2 cellular contexts compared by ENCODE assay signal in the genomic region with DNA sequence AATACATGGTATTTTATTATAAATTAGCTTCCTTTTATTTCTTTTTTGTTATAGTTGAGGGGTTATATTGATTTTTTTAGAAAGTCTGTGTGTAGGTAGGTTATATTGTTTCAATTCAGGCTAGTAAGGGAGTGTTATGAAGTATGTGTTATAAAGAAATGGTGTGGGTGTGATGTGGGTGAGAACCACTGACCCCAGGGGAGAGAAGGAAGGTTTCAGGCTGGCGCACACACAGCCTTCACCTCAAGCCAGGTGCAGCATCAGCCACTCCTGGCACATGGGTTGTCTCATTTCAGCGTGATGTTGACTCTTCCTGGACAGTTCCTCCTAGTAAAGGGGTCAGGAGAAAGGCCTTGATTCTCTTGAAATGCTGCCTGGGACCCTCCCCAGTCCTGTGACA.
TF ChIP-seq lines count a peak whose summit lies in the region.

No MANE protein-coding gene starts in this region.

TF ChIP-seq in GM12878, 131 proteins besides CTCF, POLR2A, EP300 and RAD21:
- TF ChIP-seq BHLHE40 (IDR thresholded peaks at IDR 0.05; ENCODE audit: borderline replicate concordance in 1 of 2, low read depth in 2 of 2, low read length in 1 of 2) = peak in 1 of 2 experiments; percentile 39; a peak in 1 of 4 replicates
- no peak for TF ChIP-seq EZH2 (IDR thresholded peaks at IDR 0.05; ENCODE audit: borderline replicate concordance, control insufficient read depth, low read depth, low read length)
- TF ChIP-seq IKZF2 (IDR thresholded peaks at IDR 0.05) = peak in 1 of 2 experiments; percentile 19; a peak in 1 of 4 replicates
- peak; percentile 29; the same call in 1 of the 2 replicates for TF ChIP-seq IKZF1 (conservative IDR thresholded peaks at IDR 0.05)
- TF ChIP-seq, protein P1, sequence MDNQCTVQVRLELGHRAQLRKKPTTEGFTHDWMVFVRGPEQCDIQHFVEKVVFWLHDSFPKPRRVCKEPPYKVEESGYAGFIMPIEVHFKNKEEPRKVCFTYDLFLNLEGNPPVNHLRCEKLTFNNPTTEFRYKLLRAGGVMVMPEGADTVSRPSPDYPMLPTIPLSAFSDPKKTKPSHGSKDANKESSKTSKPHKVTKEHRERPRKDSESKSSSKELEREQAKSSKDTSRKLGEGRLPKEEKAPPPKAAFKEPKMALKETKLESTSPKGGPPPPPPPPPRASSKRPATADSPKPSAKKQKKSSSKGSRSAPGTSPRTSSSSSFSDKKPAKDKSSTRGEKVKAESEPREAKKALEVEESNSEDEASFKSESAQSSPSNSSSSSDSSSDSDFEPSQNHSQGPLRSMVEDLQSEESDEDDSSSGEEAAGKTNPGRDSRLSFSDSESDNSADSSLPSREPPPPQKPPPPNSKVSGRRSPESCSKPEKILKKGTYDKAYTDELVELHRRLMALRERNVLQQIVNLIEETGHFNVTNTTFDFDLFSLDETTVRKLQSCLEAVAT (IDR thresholded peaks at IDR 0.05) = 0 out of 2 replicates have a peak, but pooled peaks have one; percentile 38
- TF ChIP-seq MYB (IDR thresholded peaks at IDR 0.05; ENCODE audit: borderline replicate concordance, low read depth, low read length) = no peak
- no peak for TF ChIP-seq PAX8 (IDR thresholded peaks at IDR 0.05)
- TF ChIP-seq ESRRA (IDR thresholded peaks at IDR 0.05; ENCODE audit: low read length) = no peak
- TF ChIP-seq, protein P2, sequence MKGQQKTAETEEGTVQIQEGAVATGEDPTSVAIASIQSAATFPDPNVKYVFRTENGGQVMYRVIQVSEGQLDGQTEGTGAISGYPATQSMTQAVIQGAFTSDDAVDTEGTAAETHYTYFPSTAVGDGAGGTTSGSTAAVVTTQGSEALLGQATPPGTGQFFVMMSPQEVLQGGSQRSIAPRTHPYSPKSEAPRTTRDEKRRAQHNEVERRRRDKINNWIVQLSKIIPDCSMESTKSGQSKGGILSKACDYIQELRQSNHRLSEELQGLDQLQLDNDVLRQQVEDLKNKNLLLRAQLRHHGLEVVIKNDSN (IDR thresholded peaks at IDR 0.05; ENCODE audit: borderline replicate concordance, extremely low read length, insufficient read depth, low read depth, low read length) = no peak
- TF ChIP-seq MTA2 (IDR thresholded peaks at IDR 0.05; ENCODE audit: low read depth) = peak; percentile 60; the same call in 1 of the 2 replicates
- TF ChIP-seq MEF2B (IDR thresholded peaks at IDR 0.05; ENCODE audit: partially characterized antibody, poor library complexity, severe bottlenecking) = peak; percentile 81
- TF ChIP-seq ATF7 (IDR thresholded peaks at IDR 0.05; ENCODE audit: low read depth) = peak; percentile 49; the same call in 1 of the 2 replicates
- no peak for TF ChIP-seq NR2C2 (IDR thresholded peaks at IDR 0.05; ENCODE audit: borderline replicate concordance, control insufficient read depth, insufficient read length, low read depth)
- no peak for TF ChIP-seq ETV6 (conservative IDR thresholded peaks at IDR 0.05 in 1 of 2, IDR thresholded peaks at IDR 0.05 in 1 of 2; ENCODE audit: borderline replicate concordance in 1 of 2, low read depth in 1 of 2)

TF ChIP-seq in HepG2, 621 proteins besides CTCF, POLR2A, EP300 and RAD21 (continued from another document):
- TF ChIP-seq TRIM24 (CRISPR knock-in tag; IDR thresholded peaks at IDR 0.05) (no peak), RBFOX2 (IDR thresholded peaks at IDR 0.05; ENCODE audit: low read depth, low read length) (no peak), ZNF761 (CRISPR knock-in tag; conservative IDR thresholded peaks at IDR 0.05) (no peak), ZNF256 (CRISPR knock-in tag; conservative IDR thresholded peaks at IDR 0.05) (no peak), ZNF562 (CRISPR knock-in tag; IDR thresholded peaks at IDR 0.05; ENCODE audit: borderline replicate concordance) (no peak), TP53 (CRISPR knock-in tag; conservative IDR thresholded peaks at IDR 0.05) (no peak), ZNF619 (CRISPR knock-in tag; IDR thresholded peaks at IDR 0.05) (no peak), HNF4G (IDR thresholded peaks at IDR 0.05; ENCODE audit: borderline replicate concordance, low read depth, low read length) (no peak), HNF4G (CRISPR knock-in tag; IDR thresholded peaks at IDR 0.05; ENCODE audit: borderline replicate concordance, low read depth) (no peak), SRSF9 (IDR thresholded peaks at IDR 0.05; ENCODE audit: borderline replicate concordance, insufficient read depth, low read depth, low read length, poor library complexity, severe bottlenecking) (no peak)
- TF ChIP-seq, protein P3, sequence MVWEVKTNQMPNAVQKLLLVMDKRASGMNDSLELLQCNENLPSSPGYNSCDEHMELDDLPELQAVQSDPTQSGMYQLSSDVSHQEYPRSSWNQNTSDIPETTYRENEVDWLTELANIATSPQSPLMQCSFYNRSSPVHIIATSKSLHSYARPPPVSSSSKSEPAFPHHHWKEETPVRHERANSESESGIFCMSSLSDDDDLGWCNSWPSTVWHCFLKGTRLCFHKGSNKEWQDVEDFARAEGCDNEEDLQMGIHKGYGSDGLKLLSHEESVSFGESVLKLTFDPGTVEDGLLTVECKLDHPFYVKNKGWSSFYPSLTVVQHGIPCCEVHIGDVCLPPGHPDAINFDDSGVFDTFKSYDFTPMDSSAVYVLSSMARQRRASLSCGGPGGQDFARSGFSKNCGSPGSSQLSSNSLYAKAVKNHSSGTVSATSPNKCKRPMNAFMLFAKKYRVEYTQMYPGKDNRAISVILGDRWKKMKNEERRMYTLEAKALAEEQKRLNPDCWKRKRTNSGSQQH (CRISPR knock-in tag; IDR thresholded peaks at IDR 0.05; ENCODE audit: low read depth) = no peak
- TF ChIP-seq, protein P4, sequence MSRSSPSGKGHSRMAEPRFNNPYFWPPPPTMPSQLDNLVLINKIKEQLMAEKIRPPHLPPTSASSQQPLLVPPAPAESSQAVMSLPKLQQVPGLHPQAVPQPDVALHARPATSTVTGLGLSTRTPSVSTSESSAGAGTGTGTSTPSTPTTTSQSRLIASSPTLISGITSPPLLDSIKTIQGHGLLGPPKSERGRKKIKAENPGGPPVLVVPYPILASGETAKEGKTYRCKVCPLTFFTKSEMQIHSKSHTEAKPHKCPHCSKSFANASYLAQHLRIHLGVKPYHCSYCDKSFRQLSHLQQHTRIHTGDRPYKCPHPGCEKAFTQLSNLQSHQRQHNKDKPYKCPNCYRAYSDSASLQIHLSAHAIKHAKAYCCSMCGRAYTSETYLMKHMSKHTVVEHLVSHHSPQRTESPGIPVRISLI (CRISPR knock-in tag; IDR thresholded peaks at IDR 0.05; ENCODE audit: borderline replicate concordance) = no peak
- TF ChIP-seq, protein P5, sequence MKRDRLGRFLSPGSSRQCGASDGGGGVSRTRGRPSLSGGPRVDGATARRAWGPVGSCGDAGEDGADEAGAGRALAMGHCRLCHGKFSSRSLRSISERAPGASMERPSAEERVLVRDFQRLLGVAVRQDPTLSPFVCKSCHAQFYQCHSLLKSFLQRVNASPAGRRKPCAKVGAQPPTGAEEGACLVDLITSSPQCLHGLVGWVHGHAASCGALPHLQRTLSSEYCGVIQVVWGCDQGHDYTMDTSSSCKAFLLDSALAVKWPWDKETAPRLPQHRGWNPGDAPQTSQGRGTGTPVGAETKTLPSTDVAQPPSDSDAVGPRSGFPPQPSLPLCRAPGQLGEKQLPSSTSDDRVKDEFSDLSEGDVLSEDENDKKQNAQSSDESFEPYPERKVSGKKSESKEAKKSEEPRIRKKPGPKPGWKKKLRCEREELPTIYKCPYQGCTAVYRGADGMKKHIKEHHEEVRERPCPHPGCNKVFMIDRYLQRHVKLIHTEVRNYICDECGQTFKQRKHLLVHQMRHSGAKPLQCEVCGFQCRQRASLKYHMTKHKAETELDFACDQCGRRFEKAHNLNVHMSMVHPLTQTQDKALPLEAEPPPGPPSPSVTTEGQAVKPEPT (CRISPR knock-in tag; IDR thresholded peaks at IDR 0.05; ENCODE audit: low read depth) = no peak
